In the genomic region with DNA sequence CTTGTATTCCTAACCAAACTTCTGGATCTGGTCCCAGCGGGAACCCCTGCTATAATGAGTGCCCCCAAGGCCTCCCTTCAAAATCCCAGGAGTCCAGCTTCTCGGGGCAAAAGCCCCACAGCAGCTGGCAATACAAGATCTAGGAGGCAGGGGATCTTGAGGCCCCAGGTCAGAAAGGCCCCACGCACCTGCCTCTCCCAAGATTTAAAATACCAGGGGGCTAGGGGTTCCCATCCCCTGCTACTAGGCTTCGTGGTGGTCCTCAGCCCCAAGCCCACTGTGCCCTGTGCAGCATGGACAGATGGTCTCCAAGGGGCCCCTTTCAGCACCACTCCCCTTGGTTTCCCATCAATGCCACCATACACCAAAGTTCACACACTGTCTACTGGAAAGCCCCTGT, we compare ENCODE assay signal across 11 cellular contexts. TPM values are rescaled to one million over a fixed set of nuclear protein-coding genes. Genes with fewer than 3 reads are reported as not detected.
A peak's percentile ranks its signal among the peaks of the same experiment; 100 is the strongest.
DNase-seq lines count a peak whose midpoint lies in the region; ATAC-seq lines count a peak whose summit lies in the region.
"Had no signal": no experiment of that assay in that cellular context is flagged by ENCODE, and none has a peak within 500 bp of the region (broad histone marks: within the 10 kb centered on the region; RNA-seq: fewer than 3 reads in every experiment).

No MANE protein-coding gene starts in this region.

- peak overlapping the region; percentile 90 for H3K27ac Mint-ChIP-seq in activated naive CD4-positive, alpha-beta T cell treated with anti-CD3 and anti-CD28 coated beads, Interleukin-2, amount 50 U/mL, for 24 hours
- H3K27ac Mint-ChIP-seq in activated T-helper 2 cell treated with anti-CD3 and anti-CD28 coated beads, Interferon-gamma antibody, Interleukin-2, Interleukin-4, amounts not matched to agents 10 μg/mL and 5 μg/mL and 100 μg/mL, durations not matched to agents 14 hours and 24 hours and 36 hours, result peak overlapping the region; percentile 89
- H3K27ac Mint-ChIP-seq in stimulated activated naive CD8-positive, alpha-beta T cell treated with anti-CD3 and anti-CD28 coated beads, Interleukin-15, amount 100 ng/mL, for 72 hours, result peak overlapping the region; percentile 75 to 97
- H3K27ac Mint-ChIP-seq: nephron progenitor cell had no signal

- no peak for DNase-seq in activated naive CD4-positive, alpha-beta T cell treated with anti-CD3 and anti-CD28 coated beads, Interleukin-2, amount 50 U/mL, for 16 hours
- DNase-seq in activated T-helper 2 cell treated with anti-CD3 and anti-CD28 coated beads, Interferon-gamma antibody, Interleukin-2, Interleukin-4, amounts not matched to agents 10 μg/mL and 5 μg/mL and 100 μg/mL, durations not matched to agents 14 hours and 24 hours and 36 hours (ENCODE audit: low spot score), result no peak
- DNase-seq in stimulated activated naive CD8-positive, alpha-beta T cell treated with anti-CD3 and anti-CD28 coated beads, Interleukin-15, amount 100 ng/mL, for 72 hours, result no peak
- DNase-seq in COLO829 (ENCODE audit: low spot score) (no peak), nucleus accumbens (lab: John Stamatoyannopoulos, UW) (no peak)
- DNase-seq: GF-D8, NCI-H2081 treated with DMSO at 0.1 percent for 48 hours, nephron progenitor cell had no signal

- H3K4me1 Mint-ChIP-seq in activated naive CD4-positive, alpha-beta T cell treated with anti-CD3 and anti-CD28 coated beads, Interleukin-2, amount 50 U/mL, for 24 hours, result peaks cover 76% of the 10 kb centered on the region
- H3K4me1 Mint-ChIP-seq in activated T-helper 2 cell treated with anti-CD3 and anti-CD28 coated beads, Interferon-gamma antibody, Interleukin-2, Interleukin-4, amounts not matched to agents 10 μg/mL and 5 μg/mL and 100 μg/mL, durations not matched to agents 14 hours and 24 hours and 36 hours (ENCODE audit: low read depth), result peaks cover 61% of the 10 kb centered on the region
- H3K4me1 Mint-ChIP-seq in stimulated activated naive CD8-positive, alpha-beta T cell treated with anti-CD3 and anti-CD28 coated beads, Interleukin-15, amount 100 ng/mL, for 72 hours, result peaks cover 92% of the 10 kb centered on the region

- peak overlapping the region; percentile 69 for H3K4me3 Mint-ChIP-seq in activated naive CD4-positive, alpha-beta T cell treated with anti-CD3 and anti-CD28 coated beads, Interleukin-2, amount 50 U/mL, for 24 hours
- no peak overlapping the region for H3K4me3 Mint-ChIP-seq in activated T-helper 2 cell treated with anti-CD3 and anti-CD28 coated beads, Interferon-gamma antibody, Interleukin-2, Interleukin-4, amounts not matched to agents 10 μg/mL and 5 μg/mL and 100 μg/mL, durations not matched to agents 14 hours and 24 hours and 36 hours (ENCODE audit: low read depth)
- H3K4me3 Mint-ChIP-seq in stimulated activated naive CD8-positive, alpha-beta T cell treated with anti-CD3 and anti-CD28 coated beads, Interleukin-15, amount 100 ng/mL, for 72 hours, result peak overlapping the region; percentile 43 to 56
- H3K4me3 Mint-ChIP-seq: nephron progenitor cell had no signal

- no peaks in the 10 kb centered on the region for H3K9me3 Mint-ChIP-seq in activated naive CD4-positive, alpha-beta T cell treated with anti-CD3 and anti-CD28 coated beads, Interleukin-2, amount 50 U/mL, for 24 hours
- H3K9me3 Mint-ChIP-seq in activated T-helper 2 cell treated with anti-CD3 and anti-CD28 coated beads, Interferon-gamma antibody, Interleukin-2, Interleukin-4, amounts not matched to agents 10 μg/mL and 5 μg/mL and 100 μg/mL, durations not matched to agents 14 hours and 24 hours and 36 hours, result no peaks in the 10 kb centered on the region
- no peaks in the 10 kb centered on the region for H3K9me3 Mint-ChIP-seq in stimulated activated naive CD8-positive, alpha-beta T cell treated with anti-CD3 and anti-CD28 coated beads, Interleukin-15, amount 100 ng/mL, for 72 hours
- H3K9me3 Mint-ChIP-seq: nephron progenitor cell had no signal

- ATAC-seq in HG03175 (IDR thresholded peaks at IDR 0.05; ENCODE audit: unreplicated experiment) (peak; percentile 3), HG03378 (IDR thresholded peaks at IDR 0.05; ENCODE audit: unreplicated experiment) (no peak)
- no peak for ATAC-seq in stimulated activated naive CD8-positive, alpha-beta T cell treated with anti-CD3 and anti-CD28 coated beads, Interleukin-15, amount 100 ng/mL, for 72 hours

- no peaks in the 10 kb centered on the region for H3K36me3 Mint-ChIP-seq in activated naive CD4-positive, alpha-beta T cell treated with anti-CD3 and anti-CD28 coated beads, Interleukin-2, amount 50 U/mL, for 24 hours
- no peaks in the 10 kb centered on the region for H3K36me3 Mint-ChIP-seq in activated T-helper 2 cell treated with anti-CD3 and anti-CD28 coated beads, Interferon-gamma antibody, Interleukin-2, Interleukin-4, amounts not matched to agents 10 μg/mL and 5 μg/mL and 100 μg/mL, durations not matched to agents 14 hours and 24 hours and 36 hours (ENCODE audit: low read depth)

- intact Hi-C loops in activated T-helper 2 cell treated with anti-CD3 and anti-CD28 coated beads, Interferon-gamma antibody, Interleukin-2, Interleukin-4, amounts not matched to agents 10 μg/mL and 5 μg/mL and 100 μg/mL, durations not matched to agents 14 hours and 24 hours and 36 hours (cut with micrococcal nuclease), result no loop called here

- H3K27me3 Mint-ChIP-seq in activated naive CD4-positive, alpha-beta T cell treated with anti-CD3 and anti-CD28 coated beads, Interleukin-2, amount 50 U/mL, for 24 hours, result no peaks in the 10 kb centered on the region
- H3K27me3 Mint-ChIP-seq in activated T-helper 2 cell treated with anti-CD3 and anti-CD28 coated beads, Interferon-gamma antibody, Interleukin-2, Interleukin-4, amounts not matched to agents 10 μg/mL and 5 μg/mL and 100 μg/mL, durations not matched to agents 14 hours and 24 hours and 36 hours (ENCODE audit: low read depth), result no peaks in the 10 kb centered on the region
- no peaks in the 10 kb centered on the region for H3K27me3 Mint-ChIP-seq in stimulated activated naive CD8-positive, alpha-beta T cell treated with anti-CD3 and anti-CD28 coated beads, Interleukin-15, amount 100 ng/mL, for 72 hours

RNA-seq across cellular contexts. Expression of a gene that starts 15.8 kb away (rescaled TPM):
- total RNA-seq in activated T-helper 2 cell treated with anti-CD3 and anti-CD28 coated beads, Interferon-gamma antibody, Interleukin-2, Interleukin-4, amounts not matched to agents 10 μg/mL and 5 μg/mL and 100 μg/mL, durations not matched to agents 14 hours and 24 hours and 36 hours, result not detected in 2 replicates

RNA-seq across cellular contexts. Expression of a gene that starts 50.5 kb away (rescaled TPM):
- 45.9 and 50.3 TPM in 2 replicates for total RNA-seq in activated T-helper 2 cell treated with anti-CD3 and anti-CD28 coated beads, Interferon-gamma antibody, Interleukin-2, Interleukin-4, amounts not matched to agents 10 μg/mL and 5 μg/mL and 100 μg/mL, durations not matched to agents 14 hours and 24 hours and 36 hours
